In the genomic region with DNA sequence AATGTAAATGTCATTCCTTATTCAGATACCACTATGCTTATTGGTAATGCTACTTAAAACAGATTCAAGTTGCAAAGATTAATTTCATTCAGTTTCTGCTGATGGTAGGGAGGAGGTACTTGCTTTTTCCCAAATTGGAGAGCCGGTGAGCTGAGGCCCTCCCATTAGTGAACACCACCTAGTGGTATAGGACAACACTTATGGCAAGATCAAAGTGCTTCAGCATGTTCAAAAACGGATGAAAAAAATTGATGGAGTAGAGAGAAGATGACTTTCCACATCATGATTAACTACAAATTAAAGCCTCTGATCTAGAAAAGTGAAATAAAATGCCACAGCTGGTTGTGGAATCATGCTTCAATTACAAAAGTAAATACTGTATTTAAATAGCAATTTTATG, we compare ENCODE assay signal across 1 cellular context.
TF ChIP-seq lines count a peak whose summit lies in the region.

No MANE protein-coding gene starts in this region.

TF ChIP-seq in K562, 482 proteins besides CTCF, POLR2A, EP300 and RAD21 (continued from another document):
- TF ChIP-seq CUX1 (CRISPR knock-in tag; IDR thresholded peaks at IDR 0.05), result no peak
- TF ChIP-seq, protein P1, sequence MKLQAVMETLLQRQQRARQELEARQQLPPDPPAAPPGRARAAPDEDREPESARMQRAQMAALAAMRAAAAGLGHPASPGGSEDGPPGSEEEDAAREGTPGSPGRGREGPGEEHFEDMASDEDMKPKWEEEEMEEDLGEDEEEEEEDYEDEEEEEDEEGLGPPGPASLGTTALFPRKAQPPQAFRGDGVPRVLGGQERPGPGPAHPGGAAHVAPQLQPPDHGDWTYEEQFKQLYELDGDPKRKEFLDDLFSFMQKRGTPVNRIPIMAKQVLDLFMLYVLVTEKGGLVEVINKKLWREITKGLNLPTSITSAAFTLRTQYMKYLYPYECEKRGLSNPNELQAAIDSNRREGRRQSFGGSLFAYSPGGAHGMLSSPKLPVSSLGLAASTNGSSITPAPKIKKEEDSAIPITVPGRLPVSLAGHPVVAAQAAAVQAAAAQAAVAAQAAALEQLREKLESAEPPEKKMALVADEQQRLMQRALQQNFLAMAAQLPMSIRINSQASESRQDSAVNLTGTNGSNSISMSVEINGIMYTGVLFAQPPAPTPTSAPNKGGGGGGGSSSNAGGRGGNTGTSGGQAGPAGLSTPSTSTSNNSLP (IDR thresholded peaks at IDR 0.05; ENCODE audit: borderline replicate concordance, low read depth, low read length), result no peak
- no peak for TF ChIP-seq ZFP30 (CRISPR knock-in tag; IDR thresholded peaks at IDR 0.05; ENCODE audit: borderline replicate concordance)
- TF ChIP-seq POLR2AphosphoS2 (IDR thresholded peaks at IDR 0.05; ENCODE audit: low read length), result no peak
- TF ChIP-seq RBM34 (IDR thresholded peaks at IDR 0.05; ENCODE audit: borderline replicate concordance, insufficient read depth, low read length), result no peak
- no peak for TF ChIP-seq HNRNPH1 (optimal IDR thresholded peaks at IDR 0.05; ENCODE audit: low read depth, low read length)
- no peak for TF ChIP-seq ZNF644 (tag; IDR thresholded peaks at IDR 0.05; ENCODE audit: low read depth)
- no peak for TF ChIP-seq CEBPG (CRISPR knock-in tag; IDR thresholded peaks at IDR 0.05)
- no peak for TF ChIP-seq CEBPG (tag; conservative IDR thresholded peaks at IDR 0.05 in 1 of 2, IDR thresholded peaks at IDR 0.05 in 1 of 2)
- TF ChIP-seq POLR2B (IDR thresholded peaks at IDR 0.05; ENCODE audit: low read depth, partially characterized antibody), result no peak
